24 cellular contexts compared by ENCODE assay signal in the genomic region with DNA sequence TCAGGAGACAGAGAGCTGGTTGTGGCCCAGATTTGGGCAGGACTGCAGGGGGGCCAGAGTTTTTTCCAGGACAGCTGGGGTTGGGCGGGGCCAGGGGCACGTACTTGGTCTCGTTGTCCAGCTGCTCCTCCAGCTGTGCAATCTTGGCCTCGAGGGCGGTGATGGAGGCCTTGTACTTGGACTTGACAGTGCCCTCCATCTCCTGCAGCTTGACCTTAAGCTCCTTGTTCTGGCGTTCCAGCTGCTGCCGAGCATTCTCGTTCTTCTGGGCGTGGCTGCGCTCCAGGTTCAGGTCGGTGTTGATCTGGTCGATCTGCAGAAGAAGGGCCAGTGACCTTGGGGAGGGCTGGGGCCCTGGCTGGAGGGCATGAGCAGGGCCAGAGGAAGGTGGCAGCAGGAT. TPM values are rescaled to one million over a fixed set of nuclear protein-coding genes. Genes with fewer than 3 reads are reported as not detected.
A peak's percentile ranks its signal among the peaks of the same experiment; 100 is the strongest.
DNase-seq lines count a peak whose midpoint lies in the region; ATAC-seq and TF ChIP-seq lines count a peak whose summit lies in the region.
"Had no signal": no experiment of that assay in that cellular context is flagged by ENCODE, and none has a peak within 500 bp of the region (broad histone marks: within the 10 kb centered on the region; RNA-seq: fewer than 3 reads in every experiment).

No MANE protein-coding gene starts in this region.

- peaks cover 20% of the 10 kb centered on the region for H3K36me3 ChIP-seq in breast epithelium
- H3K36me3 ChIP-seq in mammary epithelial cell (ENCODE audit: insufficient read depth, low read length) = peaks cover 78% of the 10 kb centered on the region
- H3K36me3 ChIP-seq in upper lobe of right lung = peaks cover 92% of the 10 kb centered on the region
- peaks cover 45% of the 10 kb centered on the region for H3K36me3 ChIP-seq in smooth muscle cell (ENCODE audit: low read depth)

- no peak overlapping the region for H2AFZ ChIP-seq in mammary epithelial cell (ENCODE audit: low read depth, low read length)
- H2AFZ ChIP-seq in smooth muscle cell (ENCODE audit: low read depth) = no peak overlapping the region

- no CpG with 5 or more reads among the region's 12 CpGs for WGBS in mammary epithelial cell (ENCODE audit: low coverage, missing lambda C conversion rate)
- WGBS in smooth muscle cell (ENCODE audit: low lambda C conversion rate) = over 99% methylated on average over 12 of the region's 12 CpGs

- TF ChIP-seq POLR2A in breast epithelium (IDR thresholded peaks at IDR 0.05) = no peak

- H3F3A ChIP-seq in smooth muscle cell (ENCODE audit: low read depth) = peaks cover 86% of the 10 kb centered on the region

- H4K20me1 ChIP-seq in mammary epithelial cell (ENCODE audit: insufficient read depth, low read length) (no peaks in the 10 kb centered on the region), smooth muscle cell (ENCODE audit: low read depth) (peaks cover 100% of the 10 kb centered on the region)

- in situ Hi-C loops in mammary epithelial cell (cut with MboI; ENCODE audit: low sequenced_read_pairs in 2 of 2) = no loop called here
- in situ Hi-C loops in GM13976 (cut with MboI; ENCODE audit: low sequenced_read_pairs, unreplicated experiment) = no loop called here

- H3K27ac ChIP-seq in breast epithelium = peak overlapping the region; percentile 73 to 84
- no peak overlapping the region for H3K27ac ChIP-seq in mammary epithelial cell (ENCODE audit: insufficient read depth, low read depth, low read length)
- no peak overlapping the region for H3K27ac ChIP-seq in upper lobe of right lung
- no peak overlapping the region for H3K27ac ChIP-seq in smooth muscle cell (ENCODE audit: low read depth)
- H3K27ac ChIP-seq: A549 had no signal

- peaks cover 60% of the 10 kb centered on the region for H3K79me2 ChIP-seq in mammary epithelial cell (ENCODE audit: insufficient read depth, low read length)
- peaks cover 15% of the 10 kb centered on the region for H3K79me2 ChIP-seq in smooth muscle cell (ENCODE audit: low read depth)

- intact Hi-C loops in breast epithelium (cut with DNase I; ENCODE audit: low total_unique reads) = no loop called here
- intact Hi-C loops in mammary epithelial cell (cut with micrococcal nuclease) = no loop called here
- intact Hi-C loops in left cardiac atrium (cut with DNase I) = loop anchor here in 1 of 2 donors (10.0 kb wide), 1 partner anchor 90 kb away; no protein-coding TSS in a partner anchor
- intact Hi-C loops in sciatic nerve (cut with DNase I) = loop anchor here (5.0 kb wide), 1 partner anchor 88 kb away; no protein-coding TSS in a partner anchor
- intact Hi-C loops in upper lobe of right lung (cut with DNase I) = no loop called here

- TF ChIP-seq CTCF in breast epithelium (IDR thresholded peaks at IDR 0.05) (no peak), mammary epithelial cell (conservative IDR thresholded peaks at IDR 0.05 in 1 of 2, IDR thresholded peaks at IDR 0.05 in 1 of 2; ENCODE audit: extremely low read depth in 1 of 2, insufficient read depth in 1 of 2, low read depth in 1 of 2, low read length in 2 of 2) (no peak), upper lobe of right lung (IDR thresholded peaks at IDR 0.05) (no peak), smooth muscle cell (IDR thresholded peaks at IDR 0.05; ENCODE audit: borderline replicate concordance, insufficient read depth, poor library complexity, severe bottlenecking) (no peak), GM13976 (IDR thresholded peaks at IDR 0.05; ENCODE audit: borderline replicate concordance, control extremely low read depth, extremely low read depth, insufficient read depth, missing control alignments) (no peak)

- H3K27me3 ChIP-seq in breast epithelium (no peaks in the 10 kb centered on the region), mammary epithelial cell (ENCODE audit: insufficient read depth, low read length) (no peaks in the 10 kb centered on the region), upper lobe of right lung (no peaks in the 10 kb centered on the region), smooth muscle cell (ENCODE audit: low read depth) (no peaks in the 10 kb centered on the region)

- no peak overlapping the region for H3K9ac ChIP-seq in mammary epithelial cell (ENCODE audit: insufficient read depth, low read length)
- H3K9ac ChIP-seq in smooth muscle cell (ENCODE audit: low read depth) = no peak overlapping the region

- H3K4me1 ChIP-seq in breast epithelium (no peaks in the 10 kb centered on the region), mammary epithelial cell (ENCODE audit: insufficient read depth, low read length) (no peaks in the 10 kb centered on the region), upper lobe of right lung (peaks cover 19% of the 10 kb centered on the region), smooth muscle cell (ENCODE audit: low read depth) (no peaks in the 10 kb centered on the region)
- H3K4me1 ChIP-seq: A549 had no signal

- no TSS peak for BruUV-seq in mammary epithelial cell (replicated peaks; lab: Mats Ljungman, UMichigan)

- dilution Hi-C loops in mammary epithelial cell (cut with HindIII; ENCODE audit: low sequenced_read_pairs) = no loop called here

- no peak for ATAC-seq in left cardiac atrium
- ATAC-seq in sciatic nerve = peak; percentile 58
- no peak for ATAC-seq in upper lobe of right lung
- ATAC-seq: A549; activated CD8-positive, alpha-beta T cell treated with anti-CD3 and anti-CD28 coated beads, Interleukin-2, amount 10 ng/mL, durations not matched to agents 7 days and 5 days; activated naive CD4-positive, alpha-beta T cell treated with anti-CD3 and anti-CD28 coated beads, Interleukin-2, amount 50 U/mL, for 72 hours; effector memory CD8-positive, alpha-beta T cell; SK-N-SH treated with all-trans-retinoic acid at 6 μM for 48 hours; stimulated activated naive CD8-positive, alpha-beta T cell treated with anti-CD3 and anti-CD28 coated beads, Interleukin-15, Interleukin-2, amounts not matched to agents 100 U/mL and 50 U/mL, for 24 hours had no signal

- CTCF ChIA-PET in mammary epithelial cell (lab: Charles Lee; ENCODE audit: low non-redundant PET) = no interaction called here

- no peak overlapping the region for H3K4me2 ChIP-seq in mammary epithelial cell (ENCODE audit: insufficient read depth, low read depth, low read length)
- no peak overlapping the region for H3K4me2 ChIP-seq in smooth muscle cell
- H3K4me2 ChIP-seq: A549 had no signal

- no peak for DNase-seq in breast epithelium (ENCODE audit: low spot score in 2 of 2)
- no peak for DNase-seq in mammary epithelial cell
- DNase-seq in left cardiac atrium = peak; percentile 20
- no peak for DNase-seq in sciatic nerve (ENCODE audit: low spot score)
- peak; percentile 52 for DNase-seq in upper lobe of right lung
- DNase-seq in smooth muscle cell (lab: John Stamatoyannopoulos, UW; ENCODE audit: unreplicated experiment) = no peak
- no peak for DNase-seq in amniotic stem cell (lab: John Stamatoyannopoulos, UW)
- DNase-seq in GM13976 (ENCODE audit: low spot score) = no peak
- DNase-seq: activated CD4-positive, CD25-positive, alpha-beta regulatory T cell; activated CD8-positive, alpha-beta T cell treated with anti-CD3 and anti-CD28 coated beads, Interleukin-2, amount 10 ng/mL, durations not matched to agents 7 days and 5 days; activated T-cell treated with anti-CD3 and anti-CD28 coated beads, Interleukin-2, amount 50 U/mL, for 48 hours; Calu3; effector memory CD8-positive, alpha-beta T cell; glutamatergic neuron; NCI-H1092 treated with DMSO at 0.1 percent for 48 hours; NCI-H2081 treated with DMSO at 0.1 percent for 48 hours; occipital lobe; stimulated activated CD4-positive, alpha-beta T cell treated with anti-CD3 and anti-CD28 coated beads, Interleukin-2, amount 100 ng/mL, for 24 hours; stimulated activated naive CD8-positive, alpha-beta T cell treated with anti-CD3 and anti-CD28 coated beads, Interleukin-15, Interleukin-2, amounts not matched to agents 100 U/mL and 50 U/mL, for 24 hours; T1000 had no signal

- H3K9me3 ChIP-seq in breast epithelium (no peaks in the 10 kb centered on the region), mammary epithelial cell (replicated peaks; ENCODE audit: insufficient read depth, low read length) (no peaks in the 10 kb centered on the region), upper lobe of right lung (no peaks in the 10 kb centered on the region), smooth muscle cell (replicated peaks; ENCODE audit: low read depth) (no peaks in the 10 kb centered on the region)
- H3K9me3 ChIP-seq: A549 had no signal

- no peak overlapping the region for H3K4me3 ChIP-seq in breast epithelium
- H3K4me3 ChIP-seq in mammary epithelial cell (replicated peaks in 1 of 3; ENCODE audit: insufficient read depth in 1 of 3, low read depth in 2 of 3, low read length in 3 of 3) = no peak overlapping the region
- H3K4me3 ChIP-seq in upper lobe of right lung = no peak overlapping the region
- H3K4me3 ChIP-seq in smooth muscle cell = no peak overlapping the region
- H3K4me3 ChIP-seq: A549, lung had no signal

RNA-seq across cellular contexts. Expression of a gene that starts 32.1 kb away (rescaled TPM):
- total RNA-seq in breast epithelium (10 to 100 TPM in 2 of 3 donors, 1 to 10 TPM in 1; 5.9 to 38.3 (median 22.2) TPM), mammary epithelial cell (1 to 10 TPM in 1 of 2 donors, under 1 TPM in 1; 0.26 to 1.2 TPM), left cardiac atrium (10 to 100 TPM; 26.5 to 40.7 TPM), sciatic nerve (35.3 TPM), upper lobe of right lung (92.8 TPM), smooth muscle cell (not detected in 2 replicates)
- polyA plus RNA-seq in mammary epithelial cell (0.34 TPM), smooth muscle cell (0.62 and 4.9 TPM in 2 replicates)
- polyA minus RNA-seq in mammary epithelial cell = not detected

RNA-seq across cellular contexts. Expression of a gene that starts 45.7 kb away (rescaled TPM):
- total RNA-seq in breast epithelium (100 to 1,000 TPM in 1 of 3 donors, 10 to 100 TPM in 2; 50.4 to 112 (median 73.8) TPM), mammary epithelial cell (10 to 100 TPM; 16.8 to 24.3 TPM), left cardiac atrium (10 to 100 TPM; 43.8 to 43.9 TPM), sciatic nerve (65.8 TPM), upper lobe of right lung (51.6 TPM), smooth muscle cell (12.2 and 14.7 TPM in 2 replicates)
- polyA plus RNA-seq in mammary epithelial cell (9.5 TPM), smooth muscle cell (8.0 and 9.2 TPM in 2 replicates)
- polyA minus RNA-seq in mammary epithelial cell = 36.0 TPM

Comparison
In these comparisons a context has a peak if more than half of its experiments do, and no peak if none do; other contexts are left out.
1. H3K27ac ChIP-seq: peak in breast epithelium (2 of 2); none in mammary epithelial cell (single experiment), upper lobe of right lung (single experiment) and smooth muscle cell (single experiment).
2. DNase-seq: peak in left cardiac atrium (single experiment) and upper lobe of right lung (single experiment); none in breast epithelium (0 of 2), mammary epithelial cell (single experiment), sciatic nerve (single experiment), smooth muscle cell (single experiment), amniotic stem cell (single experiment) and GM13976 (single experiment).